Comparison of ENCODE assay signal across 25 cellular contexts in genomic region chr2:222442665-222443064, GRCh38. TPM values are rescaled to one million over a fixed set of nuclear protein-coding genes. Genes with fewer than 3 reads are reported as not detected.
DNase-seq lines count a peak whose midpoint lies in the region; ATAC-seq and TF ChIP-seq lines count a peak whose summit lies in the region.
"Had no signal": no experiment of that assay in that cellular context is flagged by ENCODE, and none has a peak within 500 bp of the region (broad histone marks: within the 10 kb centered on the region; RNA-seq: fewer than 3 reads in every experiment).

No MANE protein-coding gene starts in this region.

- no peak overlapping the region for H3K4me3 ChIP-seq in gastrocnemius medialis
- H3K4me3 ChIP-seq: GM12878, HAP-1 had no signal

- no peaks in the 10 kb centered on the region for H3K27me3 ChIP-seq in gastrocnemius medialis
- H3K27me3 ChIP-seq: BE2C had no signal

- no peaks in the 10 kb centered on the region for H3K9me3 ChIP-seq in gastrocnemius medialis
- H3K9me3 ChIP-seq: BE2C, HAP-1 had no signal

- CTCF ChIA-PET in activated CD4-positive, alpha-beta T cell treated with anti-CD3 and anti-CD28 coated beads, Interleukin-2, amount 10 ng/mL, durations not matched to agents 7 days and 5 days (lab: Charles Lee) = no interaction called here

- no peaks in the 10 kb centered on the region for H3K36me3 ChIP-seq in gastrocnemius medialis
- H3K36me3 ChIP-seq: BE2C, HAP-1 had no signal

- peaks cover 55% of the 10 kb centered on the region for H3K4me1 Mint-ChIP-seq in nephron
- no peaks in the 10 kb centered on the region for H3K4me1 Mint-ChIP-seq in activated CD4-positive, alpha-beta T cell treated with anti-CD3 and anti-CD28 coated beads, Interleukin-2, amount 10 ng/mL, durations not matched to agents 7 days and 5 days

- no peaks in the 10 kb centered on the region for H3K9me3 Mint-ChIP-seq in nephron
- H3K9me3 Mint-ChIP-seq in activated CD4-positive, alpha-beta T cell treated with anti-CD3 and anti-CD28 coated beads, Interleukin-2, amount 10 ng/mL, durations not matched to agents 7 days and 5 days = no peaks in the 10 kb centered on the region
- H3K9me3 Mint-ChIP-seq: CD4-positive, alpha-beta T cell; IgD-negative memory B cell had no signal

- TF ChIP-seq CTCF in nephron (IDR thresholded peaks at IDR 0.05; ENCODE audit: unreplicated experiment in 3 of 3) = no peak
- TF ChIP-seq CTCF in gastrocnemius medialis (IDR thresholded peaks at IDR 0.05 in 4 of 5, conservative IDR thresholded peaks at IDR 0.05 in 1 of 5) = no peak

- TF ChIP-seq POLR2A in gastrocnemius medialis (IDR thresholded peaks at IDR 0.05) = no peak

- DNase-seq in DMS 273 (lab: John Stamatoyannopoulos, UW; ENCODE audit: unreplicated experiment) (peak; percentile 19), DMS 273 treated with DMSO at 0.1 percent for 48 hours (lab: John Stamatoyannopoulos, UW) (no peak), NCI-H526 treated with DMSO at 0.1 percent for 48 hours (lab: John Stamatoyannopoulos, UW) (peak; percentile 66), gastrocnemius medialis (no peak), cerebellar nuclear complex (lab: John Stamatoyannopoulos, UW) (no peak)
- no peak for DNase-seq in activated CD4-positive, alpha-beta T cell treated with anti-CD3 and anti-CD28 coated beads, Interleukin-2, amount 10 ng/mL, durations not matched to agents 7 days and 5 days
- DNase-seq: BE2C; CD4-positive, alpha-beta T cell; DND-41; Kasumi-1; MM.1S; NCI-H1436; NCI-H2171; NCI-H510A; NK-92 treated with Interleukin-12 subunit alpha and Interleukin-12 subunit beta, amount 100 ng/mL, for 24 hours; OCI-M1; RPMI8226; T-helper 17 cell had no signal

- H3K36me3 Mint-ChIP-seq in nephron (ENCODE audit: low read depth) = no peaks in the 10 kb centered on the region
- H3K36me3 Mint-ChIP-seq in activated CD4-positive, alpha-beta T cell treated with anti-CD3 and anti-CD28 coated beads, Interleukin-2, amount 10 ng/mL, durations not matched to agents 7 days and 5 days (ENCODE audit: low read depth) = no peaks in the 10 kb centered on the region

- no peaks in the 10 kb centered on the region for H3K4me1 ChIP-seq in gastrocnemius medialis
- H3K4me1 ChIP-seq: BE2C, HAP-1 had no signal

- peak overlapping the region in 2 of 3 experiments; percentile 8 to 10 for H3K4me3 Mint-ChIP-seq in nephron
- no peak overlapping the region for H3K4me3 Mint-ChIP-seq in activated CD4-positive, alpha-beta T cell treated with anti-CD3 and anti-CD28 coated beads, Interleukin-2, amount 10 ng/mL, durations not matched to agents 7 days and 5 days
- H3K4me3 Mint-ChIP-seq: CD4-positive, alpha-beta T cell; IgD-negative memory B cell; T-helper 17 cell had no signal

- POLR2A ChIA-PET in activated CD4-positive, alpha-beta T cell treated with anti-CD3 and anti-CD28 coated beads, Interleukin-2, amount 10 ng/mL, durations not matched to agents 7 days and 5 days (lab: Charles Lee) = no interaction called here

- intact Hi-C loops in gastrocnemius medialis (cut with DNase I; ENCODE audit: low total_unique reads) = no loop called here

- ATAC-seq in GM19351 (IDR thresholded peaks at IDR 0.05; ENCODE audit: unreplicated experiment) (peak; percentile 59), gastrocnemius medialis (no peak)
- ATAC-seq: GM12878, T-helper 17 cell had no signal

- peaks cover 26% of the 10 kb centered on the region for H3K27me3 Mint-ChIP-seq in nephron (ENCODE audit: low read depth)
- peaks cover 3% of the 10 kb centered on the region for H3K27me3 Mint-ChIP-seq in activated CD4-positive, alpha-beta T cell treated with anti-CD3 and anti-CD28 coated beads, Interleukin-2, amount 10 ng/mL, durations not matched to agents 7 days and 5 days
- H3K27me3 Mint-ChIP-seq: CD4-positive, alpha-beta T cell; IgD-negative memory B cell had no signal

- peak overlapping the region; percentile 26 to 62 (median 43) for H3K27ac Mint-ChIP-seq in nephron
- H3K27ac Mint-ChIP-seq in activated CD4-positive, alpha-beta T cell treated with anti-CD3 and anti-CD28 coated beads, Interleukin-2, amount 10 ng/mL, durations not matched to agents 7 days and 5 days = no peak overlapping the region
- H3K27ac Mint-ChIP-seq: CD4-positive, alpha-beta T cell; T-helper 17 cell had no signal

- H3K27ac ChIP-seq in gastrocnemius medialis = no peak overlapping the region
- H3K27ac ChIP-seq: 22Rv1 had no signal

- in situ Hi-C loops in gastrocnemius medialis (cut with MboI; ENCODE audit: low sequenced_read_pairs in 4 of 4) = no loop called here

RNA-seq across cellular contexts. Expression of gene SGPP2, which starts 18.3 kb away (rescaled TPM):
- total RNA-seq in activated CD4-positive, alpha-beta T cell treated with anti-CD3 and anti-CD28 coated beads, Interleukin-2, amount 10 ng/mL, durations not matched to agents 7 days and 5 days = under 1 TPM; 0.55 to 0.67 TPM
- total RNA-seq in gastrocnemius medialis = under 1 TPM in 3 of 4 donors, not detected in 1; 0.17 to 0.59 (median 0.31) TPM
- total RNA-seq: HT1080 had no signal

Comparison
In these comparisons a context has a peak if more than half of its experiments do, and no peak if none do; other contexts are left out.
1. DNase-seq: peak in DMS 273 (single experiment) and NCI-H526 treated with DMSO at 0.1 percent for 48 hours (single experiment); none in DMS 273 treated with DMSO at 0.1 percent for 48 hours (single experiment), activated CD4-positive, alpha-beta T cell treated with anti-CD3 and anti-CD28 coated beads, Interleukin-2, amount 10 ng/mL, durations not matched to agents 7 days and 5 days (single experiment), gastrocnemius medialis (0 of 2) and cerebellar nuclear complex (0 of 2).